Comparison of ENCODE assay signal across 25 cellular contexts in the genomic region with DNA sequence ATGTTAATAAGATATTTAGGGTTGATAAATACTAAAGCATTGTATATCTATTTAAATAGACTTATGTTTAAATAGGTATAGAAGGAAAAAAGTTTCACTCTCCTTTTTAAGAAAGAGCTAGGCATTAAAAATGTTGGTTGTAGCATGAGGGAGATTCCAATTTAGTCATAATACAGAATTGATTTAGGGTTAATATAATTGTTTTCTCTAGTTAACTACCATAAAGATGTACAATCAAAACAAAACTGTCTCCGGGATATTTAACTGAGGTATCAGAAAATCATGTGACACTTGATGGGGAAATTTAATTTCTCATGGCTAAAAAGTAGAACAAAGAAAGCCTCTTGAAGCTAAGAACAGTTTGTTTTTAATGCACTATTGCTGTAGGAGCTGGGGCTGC.
"Had no signal": no experiment of that assay in that cellular context is flagged by ENCODE, and none has a peak within 500 bp of the region (broad histone marks: within the 10 kb centered on the region; RNA-seq: fewer than 3 reads in every experiment).

No MANE protein-coding gene starts in this region.

- H3K27me3 ChIP-seq: colonic mucosa, esophagus squamous epithelium, gastroesophageal sphincter, heart left ventricle, hepatocyte, left lung had no signal

- H3K4me2 ChIP-seq: hepatocyte had no signal

- H3K4me1 ChIP-seq: colonic mucosa, gastroesophageal sphincter, heart left ventricle, left lung, lower lobe of right lung had no signal

- DNase-seq: colonic mucosa; cortex of kidney; effector CD8-positive, alpha-beta T cell; effector memory CD8-positive, alpha-beta T cell; erythroblast; esophagus squamous epithelium; foreskin fibroblast; heart left ventricle; hypothalamus; left cardiac atrium; left lung; left ventricle myocardium superior; lower lobe of right lung; mesendoderm; midbrain had no signal

- H3K79me2 ChIP-seq: hepatocyte had no signal

- H3K9me3 Mint-ChIP-seq: dendritic cell treated with granulocyte-macrophage colony-stimulating factor and Interleukin-4, amounts not matched to agents 40 ng/mL and 50 ng/mL, for 4 days; effector memory CD8-positive, alpha-beta T cell had no signal

- H3K27me3 Mint-ChIP-seq: dendritic cell treated with granulocyte-macrophage colony-stimulating factor and Interleukin-4, amounts not matched to agents 40 ng/mL and 50 ng/mL, for 4 days; effector memory CD8-positive, alpha-beta T cell; memory B cell had no signal

- H3K4me3 ChIP-seq: colonic mucosa, esophagus squamous epithelium, gastroesophageal sphincter, heart left ventricle, hepatocyte, left lung, lower lobe of right lung had no signal

- ATAC-seq: effector memory CD8-positive, alpha-beta T cell; esophagus mucosa; gastroesophageal sphincter; heart left ventricle; left cardiac atrium; left lung; left ventricle myocardium superior; lower lobe of right lung had no signal

- FAIRE-seq: endothelial cell of umbilical vein, frontal cortex, islet of Langerhans, keratinocyte had no signal

- H3K27ac ChIP-seq: colonic mucosa, epithelial cell of prostate, esophagus squamous epithelium, gastroesophageal sphincter, heart left ventricle, hepatocyte, left lung, lower lobe of right lung had no signal

- H2AFZ ChIP-seq: hepatocyte had no signal

- H3K36me3 ChIP-seq: colonic mucosa had no signal

- H3K4me1 Mint-ChIP-seq: memory B cell had no signal

- H3K27ac Mint-ChIP-seq: dendritic cell treated with granulocyte-macrophage colony-stimulating factor and Interleukin-4, amounts not matched to agents 40 ng/mL and 50 ng/mL, for 4 days; effector memory CD8-positive, alpha-beta T cell; memory B cell had no signal

- H3K4me3 Mint-ChIP-seq: dendritic cell treated with granulocyte-macrophage colony-stimulating factor and Interleukin-4, amounts not matched to agents 40 ng/mL and 50 ng/mL, for 4 days; effector memory CD8-positive, alpha-beta T cell; memory B cell had no signal

- H3K9me3 ChIP-seq: colonic mucosa, esophagus squamous epithelium, gastroesophageal sphincter, left lung, lower lobe of right lung had no signal
